Comparison of ENCODE assay signal across 9 cellular contexts in genomic region chr1:19504796-19505693, GRCh38.
DNase-seq lines count a peak whose midpoint lies in the region; ATAC-seq and TF ChIP-seq lines count a peak whose summit lies in the region.
"Had no signal": no experiment of that assay in that cellular context is flagged by ENCODE, and none has a peak within 500 bp of the region (broad histone marks: within the 10 kb centered on the region; RNA-seq: fewer than 3 reads in every experiment).

No MANE protein-coding gene starts in this region.

- DNase-seq in GM19238 (ENCODE audit: insufficient read length, low spot score) (peak; percentile 19), hepatic stellate cell (ENCODE audit: low spot score) (peak; percentile 47), globus pallidus (ENCODE audit: low spot score) (no peak), SIG-M5 (lab: John Stamatoyannopoulos, UW) (no peak), NCI-H146 treated with DMSO at 0.1 percent for 48 hours (lab: John Stamatoyannopoulos, UW; ENCODE audit: unreplicated experiment) (no peak)
- DNase-seq in stimulated activated naive B cell treated with anti-CD40 and anti-IgM and Interleukin-4, amounts not matched to agents 10 μg/mL and 1 μg/mL and 100 μg/mL, for 72 hours: no peak
- DNase-seq in activated CD4-positive, CD25-positive, alpha-beta regulatory T cell treated with anti-CD3 and anti-CD28 coated beads, Interleukin-2, amount 50 U/mL, for 72 hours: no peak
- DNase-seq: activated T-cell treated with anti-CD3 and anti-CD28 coated beads, Interleukin-2, amount 50 U/mL, for 4 hours had no signal

- peak; percentile 50 to 53 for ATAC-seq in stimulated activated naive B cell treated with anti-CD40 and anti-IgM and Interleukin-4, amounts not matched to agents 10 μg/mL and 1 μg/mL and 100 μg/mL, for 72 hours (replicated peaks)
- ATAC-seq: activated T-cell treated with anti-CD3 and anti-CD28 coated beads, Interleukin-2, amount 50 U/mL, for 4 hours had no signal

- TF ChIP-seq CTCF in VCaP (conservative IDR thresholded peaks at IDR 0.05): no peak

- H3K9me3 Mint-ChIP-seq in stimulated activated naive B cell treated with anti-CD40 and anti-IgM and Interleukin-4, amounts not matched to agents 10 μg/mL and 1 μg/mL and 100 μg/mL, for 72 hours: no peaks in the 10 kb centered on the region
- H3K9me3 Mint-ChIP-seq: activated T-cell treated with anti-CD3 and anti-CD28 coated beads, Interleukin-2, amount 50 U/mL, for 4 hours had no signal

- peak overlapping the region; percentile 74 for H3K27ac Mint-ChIP-seq in stimulated activated naive B cell treated with anti-CD40 and anti-IgM and Interleukin-4, amounts not matched to agents 10 μg/mL and 1 μg/mL and 100 μg/mL, for 72 hours

- peak overlapping the region; percentile 58 to 65 for H3K4me3 Mint-ChIP-seq in stimulated activated naive B cell treated with anti-CD40 and anti-IgM and Interleukin-4, amounts not matched to agents 10 μg/mL and 1 μg/mL and 100 μg/mL, for 72 hours
- H3K4me3 Mint-ChIP-seq: activated T-cell treated with anti-CD3 and anti-CD28 coated beads, Interleukin-2, amount 50 U/mL, for 4 hours had no signal

- peak overlapping the region; percentile 35; the same call in 1 of the 2 replicates for H3K27ac ChIP-seq in VCaP

- no peaks in the 10 kb centered on the region for H3K27me3 Mint-ChIP-seq in stimulated activated naive B cell treated with anti-CD40 and anti-IgM and Interleukin-4, amounts not matched to agents 10 μg/mL and 1 μg/mL and 100 μg/mL, for 72 hours

- H3K4me1 Mint-ChIP-seq in stimulated activated naive B cell treated with anti-CD40 and anti-IgM and Interleukin-4, amounts not matched to agents 10 μg/mL and 1 μg/mL and 100 μg/mL, for 72 hours: peaks cover 27 to 41% of the 10 kb centered on the region in 2 donors

- no peaks in the 10 kb centered on the region for H3K36me3 Mint-ChIP-seq in stimulated activated naive B cell treated with anti-CD40 and anti-IgM and Interleukin-4, amounts not matched to agents 10 μg/mL and 1 μg/mL and 100 μg/mL, for 72 hours

Comparison
In these comparisons a context has a peak if more than half of its experiments do, and no peak if none do; other contexts are left out.
1. DNase-seq: peak in GM19238 (single experiment) and hepatic stellate cell (single experiment); none in stimulated activated naive B cell treated with anti-CD40 and anti-IgM and Interleukin-4, amounts not matched to agents 10 μg/mL and 1 μg/mL and 100 μg/mL, for 72 hours (single experiment), globus pallidus (single experiment), SIG-M5 (single experiment), activated CD4-positive, CD25-positive, alpha-beta regulatory T cell treated with anti-CD3 and anti-CD28 coated beads, Interleukin-2, amount 50 U/mL, for 72 hours (single experiment) and NCI-H146 treated with DMSO at 0.1 percent for 48 hours (single experiment).